Comparison of ENCODE assay signal across 23 cellular contexts in genomic region chr22:28779833-28780232, GRCh38. TPM values are rescaled to one million over a fixed set of nuclear protein-coding genes. Genes with fewer than 3 reads are reported as not detected.
A peak's percentile ranks its signal among the peaks of the same experiment; 100 is the strongest.
DNase-seq lines count a peak whose midpoint lies in the region; ATAC-seq and TF ChIP-seq lines count a peak whose summit lies in the region.
"Had no signal": no experiment of that assay in that cellular context is flagged by ENCODE, and none has a peak within 500 bp of the region (broad histone marks: within the 10 kb centered on the region; RNA-seq: fewer than 3 reads in every experiment).

No MANE protein-coding gene starts in this region.

- no peak overlapping the region for H2AFZ ChIP-seq in GM23338
- H2AFZ ChIP-seq: PC-9 had no signal

- no peaks in the 10 kb centered on the region; the same call in 1 of the 2 replicates for H3F3A ChIP-seq in GM23338 (replicated peaks; ENCODE audit: low read depth)

- H3K27ac Mint-ChIP-seq in activated naive CD8-positive, alpha-beta T cell: peak overlapping the region; percentile 23
- H3K27ac Mint-ChIP-seq in activated naive CD8-positive, alpha-beta T cell treated with anti-CD3 and anti-CD28 coated beads, Interleukin-2, amount 50 U/mL, for 24 hours: no peak overlapping the region
- H3K27ac Mint-ChIP-seq in GM23338 (no peak overlapping the region), WTC11 (no peak overlapping the region), chondrocyte (ENCODE audit: unreplicated experiment) (no peak overlapping the region)
- H3K27ac Mint-ChIP-seq: CD8-positive, alpha-beta T cell; HFFc6 had no signal

- H3K4me1 ChIP-seq in GM23338 (ENCODE audit: insufficient read depth) (no peaks in the 10 kb centered on the region), rectal smooth muscle tissue (ENCODE audit: control insufficient read depth, insufficient read depth, low read length) (peaks cover 25% of the 10 kb centered on the region)

- peaks cover 27% of the 10 kb centered on the region for H4K20me1 ChIP-seq in GM23338 (replicated peaks; ENCODE audit: insufficient read depth)

- H3K9me3 Mint-ChIP-seq in activated naive CD8-positive, alpha-beta T cell (ENCODE audit: low read depth): no peaks in the 10 kb centered on the region
- no peaks in the 10 kb centered on the region for H3K9me3 Mint-ChIP-seq in activated naive CD8-positive, alpha-beta T cell treated with anti-CD3 and anti-CD28 coated beads, Interleukin-2, amount 50 U/mL, for 24 hours
- H3K9me3 Mint-ChIP-seq in GM23338 (no peaks in the 10 kb centered on the region), WTC11 (no peaks in the 10 kb centered on the region), chondrocyte (ENCODE audit: low read depth) (no peaks in the 10 kb centered on the region)
- H3K9me3 Mint-ChIP-seq: CD8-positive, alpha-beta T cell; H9; HFFc6 had no signal

- H3K27ac ChIP-seq in GM23338 (ENCODE audit: low read depth) (peak overlapping the region; percentile 34; the same call in 1 of the 2 replicates), VCaP (peak overlapping the region; percentile 98; the same call in 1 of the 2 replicates), rectal smooth muscle tissue (ENCODE audit: low read depth, low read length) (peak overlapping the region; percentile 55)
- H3K27ac ChIP-seq: HL-60, PC-9 had no signal

- H3K36me3 ChIP-seq in GM23338 (ENCODE audit: insufficient read depth): peaks cover 26% of the 10 kb centered on the region; the same call in 1 of the 2 replicates
- peaks cover 17% of the 10 kb centered on the region for H3K36me3 ChIP-seq in rectal smooth muscle tissue (ENCODE audit: control insufficient read depth, insufficient read depth, low read length)

- H3K4me3 ChIP-seq in GM23338: no peak overlapping the region
- H3K4me3 ChIP-seq in rectal smooth muscle tissue (ENCODE audit: low read length): no peak overlapping the region
- H3K4me3 ChIP-seq: PC-9 had no signal

- peaks cover 2% of the 10 kb centered on the region for H3K36me3 Mint-ChIP-seq in activated naive CD8-positive, alpha-beta T cell
- H3K36me3 Mint-ChIP-seq in activated naive CD8-positive, alpha-beta T cell treated with anti-CD3 and anti-CD28 coated beads, Interleukin-2, amount 50 U/mL, for 24 hours (ENCODE audit: low read depth): peaks cover 24% of the 10 kb centered on the region
- H3K36me3 Mint-ChIP-seq in GM23338 (ENCODE audit: low read depth): peaks cover 58% of the 10 kb centered on the region
- peaks cover 49% of the 10 kb centered on the region for H3K36me3 Mint-ChIP-seq in WTC11
- peaks cover 15% of the 10 kb centered on the region for H3K36me3 Mint-ChIP-seq in chondrocyte (ENCODE audit: low read depth)

- H3K27me3 ChIP-seq in GM23338 (ENCODE audit: insufficient read depth): no peaks in the 10 kb centered on the region
- no peaks in the 10 kb centered on the region for H3K27me3 ChIP-seq in rectal smooth muscle tissue (ENCODE audit: control insufficient read depth, insufficient read depth, low read length)

- CTCF ChIA-PET in WTC11 (lab: Charles Lee): no interaction called here

- H3K9me2 ChIP-seq in GM23338 (ENCODE audit: insufficient read depth): no peaks in the 10 kb centered on the region

- DNase-seq in activated naive CD8-positive, alpha-beta T cell treated with anti-CD3 and anti-CD28 coated beads, Interleukin-2, amount 50 U/mL, for 24 hours: no peak
- DNase-seq in GM23338 (ENCODE audit: low spot score) (no peak), WTC11 (ENCODE audit: low spot score) (no peak), chondrocyte (ENCODE audit: low spot score) (no peak)
- DNase-seq: AML-193; C1 segment of cervical spinal cord; CD8-positive, alpha-beta T cell; DND-41; H9; HFFc6; KBM-7; NCI-H1092 treated with DMSO at 0.1 percent for 48 hours; NCI-H1436 treated with DMSO at 0.1 percent for 48 hours; NCI-H2029; NCI-H345; NCI-H524 treated with DMSO at 0.1 percent for 48 hours; PC-9 had no signal

- TF ChIP-seq CTCF in GM23338 (conservative IDR thresholded peaks at IDR 0.05; ENCODE audit: low read depth in 2 of 2) (no peak), VCaP (conservative IDR thresholded peaks at IDR 0.05) (no peak), WTC11 (IDR thresholded peaks at IDR 0.05) (no peak), chondrocyte (IDR thresholded peaks at IDR 0.05) (no peak)

- H3K9ac ChIP-seq in rectal smooth muscle tissue (ENCODE audit: low read length): no peak overlapping the region

- peaks cover 44% of the 10 kb centered on the region for H3K4me1 Mint-ChIP-seq in activated naive CD8-positive, alpha-beta T cell (ENCODE audit: low read depth)
- H3K4me1 Mint-ChIP-seq in activated naive CD8-positive, alpha-beta T cell treated with anti-CD3 and anti-CD28 coated beads, Interleukin-2, amount 50 U/mL, for 24 hours: peaks cover 13% of the 10 kb centered on the region
- H3K4me1 Mint-ChIP-seq in GM23338: no peaks in the 10 kb centered on the region
- H3K4me1 Mint-ChIP-seq in WTC11: no peaks in the 10 kb centered on the region
- H3K4me1 Mint-ChIP-seq in chondrocyte (ENCODE audit: low read depth): peaks cover under 1% of the 10 kb centered on the region

- H3K27me3 Mint-ChIP-seq in activated naive CD8-positive, alpha-beta T cell: no peaks in the 10 kb centered on the region
- H3K27me3 Mint-ChIP-seq in activated naive CD8-positive, alpha-beta T cell treated with anti-CD3 and anti-CD28 coated beads, Interleukin-2, amount 50 U/mL, for 24 hours: no peaks in the 10 kb centered on the region
- H3K27me3 Mint-ChIP-seq in GM23338 (ENCODE audit: insufficient read depth, low read depth, poor library complexity) (peaks cover 5% of the 10 kb centered on the region), WTC11 (ENCODE audit: low read depth) (no peaks in the 10 kb centered on the region), chondrocyte (ENCODE audit: low read depth) (no peaks in the 10 kb centered on the region)

- H3K4me3 Mint-ChIP-seq in activated naive CD8-positive, alpha-beta T cell: no peak overlapping the region
- H3K4me3 Mint-ChIP-seq in activated naive CD8-positive, alpha-beta T cell treated with anti-CD3 and anti-CD28 coated beads, Interleukin-2, amount 50 U/mL, for 24 hours: no peak overlapping the region
- H3K4me3 Mint-ChIP-seq in GM23338: no peak overlapping the region
- no peak overlapping the region for H3K4me3 Mint-ChIP-seq in WTC11
- H3K4me3 Mint-ChIP-seq in chondrocyte (ENCODE audit: unreplicated experiment): no peak overlapping the region
- H3K4me3 Mint-ChIP-seq: CD8-positive, alpha-beta T cell; H9; HFFc6 had no signal

- POLR2A ChIA-PET in WTC11 (lab: Charles Lee): no interaction called here

- H3K4me2 ChIP-seq in GM23338: no peak overlapping the region
- H3K4me2 ChIP-seq: PC-9 had no signal

- ATAC-seq in activated naive CD8-positive, alpha-beta T cell treated with anti-CD3 and anti-CD28 coated beads, Interleukin-2, amount 50 U/mL, for 24 hours: no peak
- ATAC-seq in GM23338: no peak
- ATAC-seq in WTC11: no peak
- no peak for ATAC-seq in HG02759 (IDR thresholded peaks at IDR 0.05; ENCODE audit: unreplicated experiment)
- ATAC-seq: CD8-positive, alpha-beta T cell; HepG2 had no signal

- H3K79me2 ChIP-seq in GM23338 (replicated peaks; ENCODE audit: insufficient read depth): peaks cover 59% of the 10 kb centered on the region

TF ChIP-seq in GM23338, 12 proteins besides CTCF, POLR2A, EP300 and RAD21:
- TF ChIP-seq EZH2 (IDR thresholded peaks at IDR 0.05; ENCODE audit: low read depth, unreplicated experiment): no peak

TF ChIP-seq in WTC11, 78 proteins besides CTCF, POLR2A, EP300 and RAD21:
- TF ChIP-seq ATF3 (CRISPR knock-in tag; conservative IDR thresholded peaks at IDR 0.05) (no peak), ZNF219 (CRISPR knock-in tag; IDR thresholded peaks at IDR 0.05; ENCODE audit: borderline replicate concordance) (no peak), CREB1 (CRISPR knock-in tag; IDR thresholded peaks at IDR 0.05) (no peak), ZBTB21 (CRISPR knock-in tag; IDR thresholded peaks at IDR 0.05; ENCODE audit: borderline replicate concordance) (no peak), NFATC4 (CRISPR knock-in tag; IDR thresholded peaks at IDR 0.05) (no peak)
- TF ChIP-seq, protein P1, sequence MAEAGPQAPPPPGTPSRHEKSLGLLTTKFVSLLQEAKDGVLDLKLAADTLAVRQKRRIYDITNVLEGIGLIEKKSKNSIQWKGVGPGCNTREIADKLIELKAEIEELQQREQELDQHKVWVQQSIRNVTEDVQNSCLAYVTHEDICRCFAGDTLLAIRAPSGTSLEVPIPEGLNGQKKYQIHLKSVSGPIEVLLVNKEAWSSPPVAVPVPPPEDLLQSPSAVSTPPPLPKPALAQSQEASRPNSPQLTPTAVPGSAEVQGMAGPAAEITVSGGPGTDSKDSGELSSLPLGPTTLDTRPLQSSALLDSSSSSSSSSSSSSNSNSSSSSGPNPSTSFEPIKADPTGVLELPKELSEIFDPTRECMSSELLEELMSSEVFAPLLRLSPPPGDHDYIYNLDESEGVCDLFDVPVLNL (CRISPR knock-in tag; IDR thresholded peaks at IDR 0.05; ENCODE audit: borderline replicate concordance, low read depth): no peak
- TF ChIP-seq, protein P2, sequence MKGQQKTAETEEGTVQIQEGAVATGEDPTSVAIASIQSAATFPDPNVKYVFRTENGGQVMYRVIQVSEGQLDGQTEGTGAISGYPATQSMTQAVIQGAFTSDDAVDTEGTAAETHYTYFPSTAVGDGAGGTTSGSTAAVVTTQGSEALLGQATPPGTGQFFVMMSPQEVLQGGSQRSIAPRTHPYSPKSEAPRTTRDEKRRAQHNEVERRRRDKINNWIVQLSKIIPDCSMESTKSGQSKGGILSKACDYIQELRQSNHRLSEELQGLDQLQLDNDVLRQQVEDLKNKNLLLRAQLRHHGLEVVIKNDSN (CRISPR knock-in tag; IDR thresholded peaks at IDR 0.05): no peak

RNA-seq across cellular contexts. Expression of gene CCDC117, which starts 7.3 kb away (rescaled TPM):
- total RNA-seq in GM23338 (2014; rRNA removed; shearing (Covaris generic)): 54.1 and 59.5 TPM in 2 replicates
- 23.9 and 24.0 TPM in 2 replicates for polyA plus RNA-seq in GM23338 (2016; fragmentation: Nextera tagmentation; extraction: Ambion mirVana)
- total RNA-seq in WTC11 (2021) (39.0 to 47.4 TPM (median 46.9 TPM) in 3 replicates), chondrocyte (19.5 to 23.4 TPM (median 21.0 TPM) in 3 replicates)

RNA-seq across cellular contexts. Expression of gene XBP1, which starts 20.5 kb away (rescaled TPM):
- 163 and 195 TPM in 2 replicates for total RNA-seq in GM23338 (2014; rRNA removed; shearing (Covaris generic))
- 90.0 and 95.1 TPM in 2 replicates for polyA plus RNA-seq in GM23338 (2016; fragmentation: Nextera tagmentation; extraction: Ambion mirVana)
- total RNA-seq in WTC11 (2021) (104 to 127 TPM (median 107 TPM) in 3 replicates), chondrocyte (107 to 199 TPM (median 189 TPM) in 3 replicates)

RNA-seq across cellular contexts. Expression of gene HSCB, which starts 38.0 kb away (rescaled TPM):
- total RNA-seq in GM23338 (2014; rRNA removed; shearing (Covaris generic)): 17.7 and 18.6 TPM in 2 replicates
- polyA plus RNA-seq in GM23338 (2016; fragmentation: Nextera tagmentation; extraction: Ambion mirVana): 28.4 and 30.9 TPM in 2 replicates
- 17.1 to 19.2 TPM (median 17.1 TPM) in 3 replicates for total RNA-seq in WTC11 (2021)
- 9.8 to 11.6 TPM (median 11.0 TPM) in 3 replicates for total RNA-seq in chondrocyte

RNA-seq across cellular contexts. Expression of gene CHEK2, which starts 38.2 kb away (rescaled TPM):
- total RNA-seq in GM23338 (2014; rRNA removed; shearing (Covaris generic)): 100 and 121 TPM in 2 replicates
- polyA plus RNA-seq in GM23338 (2016; fragmentation: Nextera tagmentation; extraction: Ambion mirVana): 80.0 and 86.0 TPM in 2 replicates
- 120 to 126 TPM (median 124 TPM) in 3 replicates for total RNA-seq in WTC11 (2021)
- 5.5 to 12.2 TPM (median 8.3 TPM) in 3 replicates for total RNA-seq in chondrocyte

Comparison
In these comparisons a context has a peak if more than half of its experiments do, and no peak if none do; other contexts are left out.
1. H3K27ac ChIP-seq: peak in every context shown above with its lines; median percentile 98 in VCaP; 55 in rectal smooth muscle tissue; 34 in GM23338.